17 cellular contexts compared by ENCODE assay signal in genomic region chr11:111128471-111128870, GRCh38.
"Had no signal": no experiment of that assay in that cellular context is flagged by ENCODE, and none has a peak within 500 bp of the region (broad histone marks: within the 10 kb centered on the region; RNA-seq: fewer than 3 reads in every experiment).

No MANE protein-coding gene starts in this region.

- ATAC-seq: K562 had no signal

- DNase-seq: Kasumi-1, MM.1S, NCI-H1048, NCI-H1105, NCI-H1417, NCI-H1436 treated with DMSO at 0.1 percent for 48 hours, NCI-H1694, NCI-H187 treated with DMSO at 0.1 percent for 48 hours, NCI-H2029 treated with DMSO at 0.1 percent for 48 hours, NCI-H2171, NCI-H226, NCI-H446, NCI-H510A, Right ventricle myocardium superior, RPMI8226, SIG-M5 had no signal
